ENCODE assay signal across 11 cellular contexts in the genomic region with DNA sequence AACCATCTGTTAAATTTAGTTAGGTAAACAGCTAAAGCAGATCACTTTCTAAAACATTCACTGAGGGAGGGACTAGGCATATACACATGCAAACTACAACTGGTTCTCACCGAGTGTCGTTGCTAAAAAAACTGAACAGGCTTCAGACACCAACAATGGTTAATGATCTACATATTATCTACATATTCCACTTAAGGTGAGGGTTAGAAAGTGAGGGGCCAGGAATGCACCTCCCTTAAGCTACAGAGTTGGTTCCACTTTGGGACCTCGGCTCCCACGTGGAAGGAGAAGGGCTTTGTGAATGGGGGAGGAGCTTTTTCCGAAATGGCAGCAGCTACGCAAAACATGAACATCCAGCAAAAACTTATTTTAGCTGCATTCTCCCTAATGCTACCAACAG. TPM values are rescaled to one million over a fixed set of nuclear protein-coding genes. Genes with fewer than 3 reads are reported as not detected.
DNase-seq lines count a peak whose midpoint lies in the region; ATAC-seq and TF ChIP-seq lines count a peak whose summit lies in the region.
"Had no signal": no experiment of that assay in that cellular context is flagged by ENCODE, and none has a peak within 500 bp of the region (broad histone marks: within the 10 kb centered on the region; RNA-seq: fewer than 3 reads in every experiment).

No MANE protein-coding gene starts in this region.

- peaks cover 0 to 3% (median 0%) of the 10 kb centered on the region in 4 donors for H3K27me3 ChIP-seq in upper lobe of left lung

- peaks cover 78 to 85% (median 80%) of the 10 kb centered on the region in 4 donors for H3K4me1 ChIP-seq in upper lobe of left lung

- ATAC-seq in Right ventricle myocardium superior (ENCODE audit: poor library complexity) (no peak), natural killer cell (no peak), upper lobe of left lung (ENCODE audit: low FRiP score in 2 of 2) (no peak)

- intact Hi-C loops in cardiac septum (cut with DNase I) (no loop called here), Right ventricle myocardium superior (cut with DNase I) (no loop called here), natural killer cell (cut with micrococcal nuclease) (loop anchor here (2.0 to 10.0 kb wide), 2 partner anchors 90 to 240 kb away; no protein-coding TSS in a partner anchor)

- no peaks in the 10 kb centered on the region for H3K9me3 ChIP-seq in upper lobe of left lung

- H3K4me1 Mint-ChIP-seq in natural killer cell: peaks cover 83% of the 10 kb centered on the region in 2 donors

- peaks cover 0 to 5% (median 2%) of the 10 kb centered on the region in 4 donors for H3K36me3 ChIP-seq in upper lobe of left lung

- TF ChIP-seq EP300 in upper lobe of left lung (IDR thresholded peaks at IDR 0.05): no peak

- no peaks in the 10 kb centered on the region for H3K36me3 Mint-ChIP-seq in natural killer cell

- 15 to 19% methylated on average over 6 of the region's 6 CpGs for WGBS in upper lobe of left lung, 2 donors

- TF ChIP-seq POLR2A in upper lobe of left lung (IDR thresholded peaks at IDR 0.05): no peak

- H3K27ac Mint-ChIP-seq in natural killer cell: peak overlapping the region; percentile 95 to 98

- no peaks in the 10 kb centered on the region for H3K9me3 Mint-ChIP-seq in natural killer cell

- H3K27me3 Mint-ChIP-seq in natural killer cell (ENCODE audit: low read depth in 2 of 2): no peaks in the 10 kb centered on the region

- H3K4me3 ChIP-seq in upper lobe of left lung: peak overlapping the region in 2 of 4 donors; percentile 13 to 19

- peak; percentile 47 for DNase-seq in cardiac septum (ENCODE audit: low spot score)
- DNase-seq in Right ventricle myocardium superior: no peak
- DNase-seq in epithelial cell of prostate (ENCODE audit: low read depth, low spot score): no peak
- no peak for DNase-seq in natural killer cell
- DNase-seq in upper lobe of left lung: no peak
- no peak for DNase-seq in stimulated activated naive CD4-positive, alpha-beta T cell (lab: John Stamatoyannopoulos, UW)
- DNase-seq in SK-N-DZ (ENCODE audit: low spot score): no peak
- no peak for DNase-seq in NCI-H1105 (lab: John Stamatoyannopoulos, UW)
- DNase-seq: NCI-H524 treated with DMSO at 0.1 percent for 48 hours, WERI-Rb-1 had no signal

- peak overlapping the region; percentile 96 for H3K4me3 Mint-ChIP-seq in natural killer cell
- H3K4me3 Mint-ChIP-seq: activated naive CD8-positive, alpha-beta T cell had no signal

- TF ChIP-seq CTCF in natural killer cell (IDR thresholded peaks at IDR 0.05): no peak
- no peak for TF ChIP-seq CTCF in upper lobe of left lung (IDR thresholded peaks at IDR 0.05)

- H3K27ac ChIP-seq in epithelial cell of prostate: peak overlapping the region; percentile 93
- H3K27ac ChIP-seq in upper lobe of left lung: peak overlapping the region; percentile 58 to 100 (median 79)

RNA-seq across cellular contexts. Expression of gene CTBP2, which starts 5.8 kb away (rescaled TPM):
- total RNA-seq in cardiac septum (35.9 TPM), Right ventricle myocardium superior (29.4 TPM), natural killer cell (100 to 1,000 TPM; 120 to 179 (median 124) TPM), upper lobe of left lung (10 to 100 TPM; 47.1 to 82.5 (median 59.7) TPM)
- polyA plus RNA-seq in SK-N-DZ (2014; cell fraction: cytosol; rRNA removed): 88.4 and 92.9 TPM in 2 replicates
- 89.9 and 109 TPM in 2 replicates for polyA plus RNA-seq in SK-N-DZ (2014; cell fraction: nucleus; rRNA removed)
